8 cellular contexts compared by ENCODE assay signal in the genomic region with DNA sequence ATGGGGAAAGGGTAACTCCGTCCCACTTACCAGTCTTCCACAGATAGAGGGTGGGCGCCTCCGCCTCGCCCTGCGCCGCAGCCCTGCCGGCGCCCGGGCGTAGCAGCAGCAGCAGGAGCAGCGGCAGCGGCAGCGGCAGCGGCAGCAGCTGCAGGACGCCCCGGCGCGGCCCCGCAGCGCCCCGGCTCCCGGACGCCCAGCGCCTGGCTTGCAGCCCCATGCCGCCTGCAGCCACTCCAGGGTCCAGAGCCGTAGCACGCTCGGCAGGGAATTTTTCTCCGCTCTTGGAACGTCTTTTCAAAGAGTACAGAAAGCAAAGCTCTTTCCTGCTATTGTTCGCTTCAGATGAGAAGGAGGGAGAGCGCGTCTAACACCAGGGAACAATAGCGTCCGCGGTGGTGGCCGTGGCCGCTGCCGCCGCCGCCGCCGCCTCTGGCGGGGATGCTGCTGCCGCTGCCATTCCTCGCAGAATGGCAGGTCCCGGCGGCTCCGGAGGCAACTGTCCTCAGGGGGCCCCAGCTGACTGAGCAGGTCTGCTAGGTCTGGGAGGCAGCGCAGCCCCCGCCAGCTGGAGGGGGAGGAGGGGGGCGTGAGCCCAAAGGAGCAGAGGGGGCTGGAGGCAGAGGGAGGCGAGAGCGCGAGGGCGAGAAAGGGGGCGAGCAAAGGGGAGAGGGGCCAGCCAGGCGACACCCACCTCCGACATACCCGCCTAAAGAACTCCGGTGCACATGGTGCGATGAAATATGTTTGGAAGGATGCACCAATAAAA. TPM values are rescaled to one million over a fixed set of nuclear protein-coding genes. Genes with fewer than 3 reads are reported as not detected.
DNase-seq lines count a peak whose midpoint lies in the region; ATAC-seq, FAIRE-seq and TF ChIP-seq lines count a peak whose summit lies in the region.

A gene with protein sequence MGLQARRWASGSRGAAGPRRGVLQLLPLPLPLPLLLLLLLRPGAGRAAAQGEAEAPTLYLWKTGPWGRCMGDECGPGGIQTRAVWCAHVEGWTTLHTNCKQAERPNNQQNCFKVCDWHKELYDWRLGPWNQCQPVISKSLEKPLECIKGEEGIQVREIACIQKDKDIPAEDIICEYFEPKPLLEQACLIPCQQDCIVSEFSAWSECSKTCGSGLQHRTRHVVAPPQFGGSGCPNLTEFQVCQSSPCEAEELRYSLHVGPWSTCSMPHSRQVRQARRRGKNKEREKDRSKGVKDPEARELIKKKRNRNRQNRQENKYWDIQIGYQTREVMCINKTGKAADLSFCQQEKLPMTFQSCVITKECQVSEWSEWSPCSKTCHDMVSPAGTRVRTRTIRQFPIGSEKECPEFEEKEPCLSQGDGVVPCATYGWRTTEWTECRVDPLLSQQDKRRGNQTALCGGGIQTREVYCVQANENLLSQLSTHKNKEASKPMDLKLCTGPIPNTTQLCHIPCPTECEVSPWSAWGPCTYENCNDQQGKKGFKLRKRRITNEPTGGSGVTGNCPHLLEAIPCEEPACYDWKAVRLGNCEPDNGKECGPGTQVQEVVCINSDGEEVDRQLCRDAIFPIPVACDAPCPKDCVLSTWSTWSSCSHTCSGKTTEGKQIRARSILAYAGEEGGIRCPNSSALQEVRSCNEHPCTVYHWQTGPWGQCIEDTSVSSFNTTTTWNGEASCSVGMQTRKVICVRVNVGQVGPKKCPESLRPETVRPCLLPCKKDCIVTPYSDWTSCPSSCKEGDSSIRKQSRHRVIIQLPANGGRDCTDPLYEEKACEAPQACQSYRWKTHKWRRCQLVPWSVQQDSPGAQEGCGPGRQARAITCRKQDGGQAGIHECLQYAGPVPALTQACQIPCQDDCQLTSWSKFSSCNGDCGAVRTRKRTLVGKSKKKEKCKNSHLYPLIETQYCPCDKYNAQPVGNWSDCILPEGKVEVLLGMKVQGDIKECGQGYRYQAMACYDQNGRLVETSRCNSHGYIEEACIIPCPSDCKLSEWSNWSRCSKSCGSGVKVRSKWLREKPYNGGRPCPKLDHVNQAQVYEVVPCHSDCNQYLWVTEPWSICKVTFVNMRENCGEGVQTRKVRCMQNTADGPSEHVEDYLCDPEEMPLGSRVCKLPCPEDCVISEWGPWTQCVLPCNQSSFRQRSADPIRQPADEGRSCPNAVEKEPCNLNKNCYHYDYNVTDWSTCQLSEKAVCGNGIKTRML (N-terminal part only) (minus strand): TSS at position 472 of the 769 bp plus-strand sequence. CDS start 252 bp downstream, at position 220.

- no peaks in the 10 kb centered on the region for H3K36me3 Mint-ChIP-seq in effector memory CD8-positive, alpha-beta T cell (ENCODE audit: insufficient read depth)

- H3K4me3 Mint-ChIP-seq in effector memory CD8-positive, alpha-beta T cell, result no peak within 1 kb of the TSS

- no peak for TF ChIP-seq CTCF in bronchial epithelial cell (IDR thresholded peaks at IDR 0.05; ENCODE audit: insufficient read depth, low read length, severe bottlenecking)

- no peaks in the 10 kb centered on the region for H3K27me3 ChIP-seq in bronchial epithelial cell (ENCODE audit: control insufficient read depth, insufficient read depth, low read length)
- H3K27me3 ChIP-seq in skeletal muscle satellite cell (ENCODE audit: control insufficient read depth, insufficient read depth, low read length), result no peaks in the 10 kb centered on the region

- peak within 1 kb of the TSS; percentile 42 for H3K4me3 ChIP-seq in bronchial epithelial cell (ENCODE audit: low read depth, low read length)
- H3K4me3 ChIP-seq in skeletal muscle satellite cell (ENCODE audit: low read length), result peak within 1 kb of the TSS; percentile 75

- H3K9me3 Mint-ChIP-seq in effector memory CD8-positive, alpha-beta T cell, result peaks cover 0 to 3% of the 10 kb centered on the region in 2 donors

- ATAC-seq in HG03432 (IDR thresholded peaks at IDR 0.05; ENCODE audit: unreplicated experiment), result peak; percentile 80
- no peak for ATAC-seq in effector memory CD8-positive, alpha-beta T cell (replicated peaks)

- H3K4me1 Mint-ChIP-seq in effector memory CD8-positive, alpha-beta T cell (ENCODE audit: low read depth in 2 of 2), result no peaks in the 10 kb centered on the region

- no peaks in the 10 kb centered on the region for H3K4me1 ChIP-seq in skeletal muscle satellite cell (ENCODE audit: control insufficient read depth, insufficient read depth, low read length)

- peak within 1 kb of the TSS; percentile 93 for H3K4me2 ChIP-seq in skeletal muscle satellite cell (ENCODE audit: low read length)

- FAIRE-seq in bronchial epithelial cell (lab: Jason Lieb, UNC), result no peak

- no peaks in the 10 kb centered on the region for H3K36me3 ChIP-seq in bronchial epithelial cell (ENCODE audit: control insufficient read depth, insufficient read depth, low read length)
- no peaks in the 10 kb centered on the region for H3K36me3 ChIP-seq in skeletal muscle satellite cell (ENCODE audit: insufficient read depth, low read length)

- no peak within 1 kb of the TSS for H3K27ac Mint-ChIP-seq in effector memory CD8-positive, alpha-beta T cell

- no peaks in the 10 kb centered on the region for H3K9me3 ChIP-seq in skeletal muscle satellite cell (replicated peaks; ENCODE audit: low read length)

- H3K9ac ChIP-seq in skeletal muscle satellite cell (ENCODE audit: low read depth, low read length), result peak within 1 kb of the TSS; percentile 62

- DNase-seq in activated T-cell treated with anti-CD3 and anti-CD28 coated beads for 24 hours (ENCODE audit: low read depth) (peak; percentile 0), activated T-cell treated with anti-CD3 and anti-CD28 coated beads for 4 hours (no peak), NCI-H82 treated with DMSO at 0.1 percent for 48 hours (lab: John Stamatoyannopoulos, UW; ENCODE audit: unreplicated experiment) (peak; percentile 37), bronchial epithelial cell (ENCODE audit: low read depth) (peak; percentile 5), iris pigment epithelial cell (ENCODE audit: low read depth) (peak; percentile 47)
- DNase-seq in effector memory CD8-positive, alpha-beta T cell, result no peak

- H3K27me3 Mint-ChIP-seq in effector memory CD8-positive, alpha-beta T cell, result peaks cover 9 to 20% of the 10 kb centered on the region in 2 donors

RNA-seq across cellular contexts. Expression of the gene that starts here (rescaled TPM):
- total RNA-seq in bronchial epithelial cell, result 0.26 TPM in 2 replicates
- total RNA-seq in skeletal muscle satellite cell (2012; rRNA removed), result under 0.01 TPM in 2 replicates

Comparison
In these comparisons a context has a peak if more than half of its experiments do, and no peak if none do; other contexts are left out.
1. DNase-seq: peak in activated T-cell treated with anti-CD3 and anti-CD28 coated beads for 24 hours (single experiment), NCI-H82 treated with DMSO at 0.1 percent for 48 hours (single experiment) and iris pigment epithelial cell (single experiment); none in activated T-cell treated with anti-CD3 and anti-CD28 coated beads for 4 hours (single experiment) and effector memory CD8-positive, alpha-beta T cell (0 of 3).
2. Peak in DNase-seq and H3K4me3 ChIP-seq in bronchial epithelial cell; RNA of the gene not detected or under 1 TPM.